ENCODE assay signal across 8 cellular contexts in genomic region chr3:195954752-195955119, GRCh38. TPM values are rescaled to one million over a fixed set of nuclear protein-coding genes. Genes with fewer than 3 reads are reported as not detected.
DNase-seq lines count a peak whose midpoint lies in the region; ATAC-seq and TF ChIP-seq lines count a peak whose summit lies in the region.
"Not testable (repeated sequence)": the region's sequence is repeated elsewhere in the genome, so short reads cannot be mapped to it uniquely, and the experiment has no call there.

No MANE protein-coding gene starts in this region.

- dilution Hi-C loops in mammary epithelial cell (cut with HindIII; ENCODE audit: low sequenced_read_pairs) = not testable (repeated sequence)

- not testable (repeated sequence) for DNase-seq in HL-60 (ENCODE audit: low read depth in 1 of 2, low spot score in 1 of 2); activated CD4-positive, alpha-beta memory T cell treated with anti-CD3 and anti-CD28 coated beads, Interleukin-2, amount 10 ng/mL, durations not matched to agents 7 days and 5 days; mammary epithelial cell; sciatic nerve (ENCODE audit: low spot score)

- not testable (repeated sequence) for H3K36me3 ChIP-seq in mammary epithelial cell (ENCODE audit: insufficient read depth, low read length); iPS-15b (ENCODE audit: control insufficient read depth, insufficient read depth, low read length); urinary bladder (ENCODE audit: insufficient read depth)

- no CpG with 5 or more reads among the region's 27 CpGs for WGBS in mammary epithelial cell (ENCODE audit: low coverage, missing lambda C conversion rate)
- WGBS in urinary bladder = under 1% methylated on average over 12 of the region's 27 CpGs

- H3K79me2 ChIP-seq in mammary epithelial cell (ENCODE audit: insufficient read depth, low read length) = not testable (repeated sequence)

- H3K36me3 Mint-ChIP-seq in activated CD4-positive, alpha-beta memory T cell treated with anti-CD3 and anti-CD28 coated beads, Interleukin-2, amount 10 ng/mL, durations not matched to agents 7 days and 5 days (ENCODE audit: low read depth) = peaks cover 15% of the 10 kb centered on the region

- peaks cover 41% of the 10 kb centered on the region for H3K4me1 Mint-ChIP-seq in activated CD4-positive, alpha-beta memory T cell treated with anti-CD3 and anti-CD28 coated beads, Interleukin-2, amount 10 ng/mL, durations not matched to agents 7 days and 5 days

- H4K20me1 ChIP-seq in mammary epithelial cell (ENCODE audit: insufficient read depth, low read length) = not testable (repeated sequence)

- not testable (repeated sequence) for H3K27ac ChIP-seq in HL-60 (replicated peaks); mammary epithelial cell (ENCODE audit: insufficient read depth, low read depth, low read length); urinary bladder (ENCODE audit: low read depth)

- H3K4me2 ChIP-seq in mammary epithelial cell (ENCODE audit: insufficient read depth, low read depth, low read length) = peak overlapping the region; percentile 54

- H3K9ac ChIP-seq in mammary epithelial cell (ENCODE audit: insufficient read depth, low read length); iPS-15b (ENCODE audit: low read depth, low read length): not testable (repeated sequence)

- H3K4me3 Mint-ChIP-seq in activated CD4-positive, alpha-beta memory T cell treated with anti-CD3 and anti-CD28 coated beads, Interleukin-2, amount 10 ng/mL, durations not matched to agents 7 days and 5 days = peak overlapping the region; percentile 78

- intact Hi-C loops in mammary epithelial cell (cut with micrococcal nuclease); sciatic nerve (cut with DNase I): not testable (repeated sequence)

- in situ Hi-C loops in mammary epithelial cell (cut with MboI; ENCODE audit: low sequenced_read_pairs in 2 of 2) = loop anchor here in 1 of 2 donors (25.0 kb wide), 1 partner anchor 267 kb away; no protein-coding TSS in a partner anchor

- not testable (repeated sequence) for H3K4me1 ChIP-seq in mammary epithelial cell (ENCODE audit: insufficient read depth, low read length); iPS-15b (ENCODE audit: control insufficient read depth, insufficient read depth, low read length); urinary bladder (ENCODE audit: insufficient read depth)

- not testable (repeated sequence) for H3K27me3 Mint-ChIP-seq in activated CD4-positive, alpha-beta memory T cell treated with anti-CD3 and anti-CD28 coated beads, Interleukin-2, amount 10 ng/mL, durations not matched to agents 7 days and 5 days

- BruUV-seq in mammary epithelial cell (replicated peaks; lab: Mats Ljungman, UMichigan) = TSS peak; percentile 39

- ATAC-seq in GM18870 (IDR thresholded peaks at IDR 0.05; ENCODE audit: unreplicated experiment) = peak; percentile 60
- peak; percentile 36 for ATAC-seq in HG02610 (IDR thresholded peaks at IDR 0.05; ENCODE audit: unreplicated experiment)
- ATAC-seq in sciatic nerve = peak; percentile 52

- not testable (repeated sequence) for H3K9me3 Mint-ChIP-seq in activated CD4-positive, alpha-beta memory T cell treated with anti-CD3 and anti-CD28 coated beads, Interleukin-2, amount 10 ng/mL, durations not matched to agents 7 days and 5 days

- not testable (repeated sequence) for H3K27me3 ChIP-seq in HL-60 (ENCODE audit: insufficient read depth, poor library complexity, severe bottlenecking); mammary epithelial cell (ENCODE audit: insufficient read depth, low read length); iPS-15b (ENCODE audit: control insufficient read depth, insufficient read depth, low read length)

- H3K27ac Mint-ChIP-seq in activated CD4-positive, alpha-beta memory T cell treated with anti-CD3 and anti-CD28 coated beads, Interleukin-2, amount 10 ng/mL, durations not matched to agents 7 days and 5 days = peak overlapping the region; percentile 82

- CTCF ChIA-PET in activated CD4-positive, alpha-beta memory T cell treated with anti-CD3 and anti-CD28 coated beads, Interleukin-2, amount 10 ng/mL, durations not matched to agents 7 days and 5 days (lab: Charles Lee); mammary epithelial cell (lab: Charles Lee; ENCODE audit: low non-redundant PET): not testable (repeated sequence)

- H3K4me3 ChIP-seq in HL-60 (replicated peaks; ENCODE audit: insufficient read depth, low read length) (peak overlapping the region; percentile 37), mammary epithelial cell (replicated peaks in 1 of 3; ENCODE audit: insufficient read depth in 1 of 3, low read depth in 2 of 3, low read length in 3 of 3) (peak overlapping the region in 2 of 3 experiments; percentile 34 to 49), iPS-15b (ENCODE audit: low read depth, low read length) (peak overlapping the region; percentile 16), urinary bladder (ENCODE audit: low read depth, low read length) (peak overlapping the region; percentile 31)

- not testable (repeated sequence) for TF ChIP-seq CTCF in HL-60 (IDR thresholded peaks at IDR 0.05; ENCODE audit: insufficient read depth, low read length); mammary epithelial cell (conservative IDR thresholded peaks at IDR 0.05 in 1 of 2, IDR thresholded peaks at IDR 0.05 in 1 of 2; ENCODE audit: extremely low read depth in 1 of 2, insufficient read depth in 1 of 2, low read depth in 1 of 2, low read length in 2 of 2)

- not testable (repeated sequence) for H2AFZ ChIP-seq in mammary epithelial cell (ENCODE audit: low read depth, low read length)

- H3K9me3 ChIP-seq in mammary epithelial cell (replicated peaks; ENCODE audit: insufficient read depth, low read length); iPS-15b (ENCODE audit: control insufficient read depth, insufficient read depth, low read length): not testable (repeated sequence)

- POLR2A ChIA-PET in activated CD4-positive, alpha-beta memory T cell treated with anti-CD3 and anti-CD28 coated beads, Interleukin-2, amount 10 ng/mL, durations not matched to agents 7 days and 5 days (lab: Charles Lee) = not testable (repeated sequence)

RNA-seq across cellular contexts. Expression of gene TNK2, which starts 46.4 kb away (rescaled TPM):
- 100 to 1,000 TPM; 113 to 115 TPM for total RNA-seq in activated CD4-positive, alpha-beta memory T cell treated with anti-CD3 and anti-CD28 coated beads, Interleukin-2, amount 10 ng/mL, durations not matched to agents 7 days and 5 days
- 100 to 1,000 TPM in 1 of 2 donors, 10 to 100 TPM in 1; 20.5 to 107 TPM for total RNA-seq in mammary epithelial cell
- 24.2 TPM for polyA plus RNA-seq in mammary epithelial cell
- 44.0 TPM for polyA minus RNA-seq in mammary epithelial cell
- 72.0 TPM for total RNA-seq in sciatic nerve
- total RNA-seq in urinary bladder = 8.7 TPM
- polyA plus RNA-seq in urinary bladder = 38.3 TPM
